ENCODE assay signal across 8 cellular contexts in genomic region chr5:52624291-52624690, GRCh38.
"Had no signal": no experiment of that assay in that cellular context is flagged by ENCODE, and none has a peak within 500 bp of the region (broad histone marks: within the 10 kb centered on the region; RNA-seq: fewer than 3 reads in every experiment).

No MANE protein-coding gene starts in this region.

- DNase-seq: GM23248, GOT3, H7, H9, HCEC 1CT, HFFc6 had no signal

- H3K4me1 ChIP-seq: HAP-1 had no signal

- H3K9me3 ChIP-seq: HAP-1 had no signal

- H3K36me3 ChIP-seq: HAP-1 had no signal

- H3K27ac ChIP-seq: GM23248 had no signal

- H3K4me3 ChIP-seq: GM23248, GM23338, HAP-1 had no signal
